ENCODE assay signal across 22 cellular contexts in the genomic region with DNA sequence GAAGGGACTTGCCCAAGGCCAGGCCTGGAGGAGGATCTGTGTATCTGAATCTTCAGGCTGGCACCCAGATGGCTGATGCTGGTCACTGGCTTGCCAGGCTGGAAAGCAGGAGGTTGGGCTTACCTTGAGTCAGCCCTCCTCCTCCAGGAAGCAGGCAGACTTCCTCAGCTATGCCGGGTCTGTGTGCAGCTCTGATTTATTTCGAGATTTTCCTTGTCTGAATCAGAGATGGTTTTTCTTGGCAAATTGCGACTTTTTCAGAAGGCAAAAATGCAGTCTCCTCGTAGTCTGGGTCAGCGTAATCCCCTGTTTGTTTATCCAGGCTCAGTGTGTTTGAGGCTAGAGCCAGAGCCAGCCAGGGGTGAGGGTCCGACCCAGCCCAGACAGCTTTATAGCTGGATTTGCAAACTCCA. TPM values are rescaled to one million over a fixed set of nuclear protein-coding genes. Genes with fewer than 3 reads are reported as not detected.
A peak's percentile ranks its signal among the peaks of the same experiment; 100 is the strongest.
DNase-seq lines count a peak whose midpoint lies in the region; ATAC-seq, FAIRE-seq and TF ChIP-seq lines count a peak whose summit lies in the region.
"Had no signal": no experiment of that assay in that cellular context is flagged by ENCODE, and none has a peak within 500 bp of the region (broad histone marks: within the 10 kb centered on the region; RNA-seq: fewer than 3 reads in every experiment).

No MANE protein-coding gene starts in this region.

- H3F3A ChIP-seq in neural progenitor cell (ENCODE audit: low read depth) = peaks cover 78% of the 10 kb centered on the region

- H3K9me1 ChIP-seq in endothelial cell of umbilical vein (replicated peaks; ENCODE audit: control insufficient read depth, extremely low read depth, insufficient read depth, low read length) = no peaks in the 10 kb centered on the region

- dilution Hi-C loops in endothelial cell of umbilical vein (cut with MboI; ENCODE audit: extremely low pct_ligation_motif_present, low sequenced_read_pairs) = no loop called here

- no peak overlapping the region for H3K9ac ChIP-seq in endothelial cell of umbilical vein (replicated peaks; ENCODE audit: extremely low read depth, insufficient read depth, low read length)
- H3K9ac ChIP-seq in neural progenitor cell = no peak overlapping the region
- H3K9ac ChIP-seq in endodermal cell (ENCODE audit: extremely low read depth, low read length, poor library complexity, severe bottlenecking) = no peak overlapping the region

- H3K27ac Mint-ChIP-seq in neural progenitor cell (no peak overlapping the region), endodermal cell (no peak overlapping the region)
- no peak overlapping the region for H3K27ac Mint-ChIP-seq in activated naive CD4-positive, alpha-beta T cell treated with anti-CD3 and anti-CD28 coated beads, Interleukin-2, amount 50 U/mL, for 72 hours
- H3K27ac Mint-ChIP-seq: CD4-positive, alpha-beta T cell had no signal

- POLR2A ChIA-PET in AG04450 (lab: Yijun Ruan, JAX) = interaction anchor here (1.0 to 1.1 kb wide), 2 partner anchors 38 to 48 kb away, joined by 3 to 7 read pairs; a partner anchor contains a TSS
- POLR2A ChIA-PET in endothelial cell of umbilical vein (lab: Charles Lee) = no interaction called here

- peaks cover 42% of the 10 kb centered on the region for H3K4me1 Mint-ChIP-seq in neural progenitor cell
- H3K4me1 Mint-ChIP-seq in endodermal cell = peaks cover 6% of the 10 kb centered on the region

- no peak for TF ChIP-seq CTCF in AG04450 (IDR thresholded peaks at IDR 0.05; ENCODE audit: low read depth, low read length)
- no peak for TF ChIP-seq CTCF in endothelial cell of umbilical vein (IDR thresholded peaks at IDR 0.05; ENCODE audit: extremely low read depth in 1 of 2, insufficient read depth in 1 of 2, low read depth in 1 of 2, low read length in 2 of 2)
- no peak for TF ChIP-seq CTCF in neural progenitor cell (IDR thresholded peaks at IDR 0.05)
- TF ChIP-seq CTCF in endodermal cell (conservative IDR thresholded peaks at IDR 0.05) = no peak

- peaks cover 6% of the 10 kb centered on the region for H3K27me3 ChIP-seq in AG04450 (ENCODE audit: control insufficient read depth, insufficient read depth, low read length)
- no peaks in the 10 kb centered on the region for H3K27me3 ChIP-seq in MG63
- H3K27me3 ChIP-seq in endothelial cell of umbilical vein (ENCODE audit: control insufficient read depth in 2 of 2, insufficient read depth in 2 of 2, low read length in 2 of 2) = no peaks in the 10 kb centered on the region
- no peaks in the 10 kb centered on the region for H3K27me3 ChIP-seq in neural progenitor cell
- H3K27me3 ChIP-seq in endodermal cell (ENCODE audit: control insufficient read depth, insufficient read depth, low read length, poor library complexity, severe bottlenecking) = no peaks in the 10 kb centered on the region

- H3K4me3 Mint-ChIP-seq in neural progenitor cell = no peak overlapping the region
- H3K4me3 Mint-ChIP-seq in endodermal cell = no peak overlapping the region
- H3K4me3 Mint-ChIP-seq: CD4-positive, alpha-beta T cell had no signal

- BruUV-seq in endothelial cell of umbilical vein (replicated peaks; lab: Mats Ljungman, UMichigan) = no TSS peak

- H3K27me3 Mint-ChIP-seq in neural progenitor cell (ENCODE audit: insufficient read depth, low read depth) (peaks cover 5% of the 10 kb centered on the region), endodermal cell (ENCODE audit: insufficient read depth) (peaks cover 5% of the 10 kb centered on the region)

- H3K9me3 Mint-ChIP-seq in neural progenitor cell (peaks cover 2% of the 10 kb centered on the region), endodermal cell (no peaks in the 10 kb centered on the region)
- H3K9me3 Mint-ChIP-seq in activated naive CD4-positive, alpha-beta T cell treated with anti-CD3 and anti-CD28 coated beads, Interleukin-2, amount 50 U/mL, for 72 hours = no peaks in the 10 kb centered on the region
- H3K9me3 Mint-ChIP-seq: CD4-positive, alpha-beta T cell had no signal

- no peak overlapping the region for H3K4me2 ChIP-seq in endothelial cell of umbilical vein (ENCODE audit: insufficient read depth, low read length)
- peak overlapping the region; percentile 8 for H3K4me2 ChIP-seq in neural progenitor cell

- TF ChIP-seq POLR2A in endothelial cell of umbilical vein (IDR thresholded peaks at IDR 0.05; ENCODE audit: low read depth, low read length) = no peak

- CTCF ChIA-PET in AG04450 (lab: Charles Lee) (interaction anchor here (1.3 kb wide), 1 partner anchor 50 kb away, joined by 3 read pairs; no protein-coding TSS in a partner anchor), endothelial cell of umbilical vein (lab: Charles Lee) (interaction anchor here (1.8 kb wide), 1 partner anchor 100 kb away, joined by 5 read pairs; no protein-coding TSS in a partner anchor)

- H2AFZ ChIP-seq in endothelial cell of umbilical vein (ENCODE audit: low read depth, low read length) (no peak overlapping the region), neural progenitor cell (replicated peaks) (no peak overlapping the region)

- intact Hi-C loops in endothelial cell of umbilical vein (cut with micrococcal nuclease) = no loop called here

- H4K20me1 ChIP-seq in endothelial cell of umbilical vein (replicated peaks; ENCODE audit: control insufficient read depth, extremely low read depth, insufficient read depth, low read length) (no peaks in the 10 kb centered on the region), neural progenitor cell (ENCODE audit: low read depth) (peaks cover 92% of the 10 kb centered on the region)

- FAIRE-seq in endothelial cell of umbilical vein (lab: Jason Lieb, UNC) = peak; percentile 55
- FAIRE-seq: keratinocyte had no signal

- ATAC-seq in activated naive CD4-positive, alpha-beta T cell treated with anti-CD3 and anti-CD28 coated beads, Interleukin-2, amount 50 U/mL, for 72 hours = no peak

- H3K36me3 ChIP-seq in MG63 (no peaks in the 10 kb centered on the region), endothelial cell of umbilical vein (ENCODE audit: control insufficient read depth in 2 of 2, extremely low read depth in 1 of 2, insufficient read depth in 2 of 2, low read length in 2 of 2) (no peaks in the 10 kb centered on the region), neural progenitor cell (no peaks in the 10 kb centered on the region), endodermal cell (ENCODE audit: control insufficient read depth, insufficient read depth, low read length) (no peaks in the 10 kb centered on the region)

- DNase-seq in AG04450 (ENCODE audit: low read depth, low spot score) = peak; percentile 58
- DNase-seq in MG63 = peak; percentile 95
- DNase-seq in endothelial cell of umbilical vein (ENCODE audit: low read depth, low spot score) = peak; percentile 82
- DNase-seq in neural progenitor cell (ENCODE audit: low spot score) = no peak
- no peak for DNase-seq in NCI-H1092 (lab: John Stamatoyannopoulos, UW)
- DNase-seq in endodermal cell = no peak
- DNase-seq in activated naive CD4-positive, alpha-beta T cell treated with anti-CD3 and anti-CD28 coated beads, Interleukin-2, amount 50 U/mL, for 72 hours (ENCODE audit: low spot score in 2 of 2) = no peak
- no peak for DNase-seq in Ammon's horn (ENCODE audit: low spot score)
- DNase-seq: ACHN; activated CD8-positive, alpha-beta memory T cell treated with anti-CD3 and anti-CD28 coated beads, Interleukin-2, amount 50 U/mL, for 48 hours; activated effector memory CD4-positive, alpha-beta T cell treated with Interleukin-2 at 50 U/mL for 16 hours; amniotic stem cell; CD4-positive, alpha-beta T cell; DMS153; effector memory CD4-positive, alpha-beta T cell; hippocampal formation; mesendoderm; NCI-H1417; NCI-H526 treated with DMSO at 0.1 percent for 48 hours; Right ventricle myocardium superior; T-helper 1 cell had no signal

- H3K27ac ChIP-seq in AG04450 (ENCODE audit: low read depth, low read length) = peak overlapping the region; percentile 61
- no peak overlapping the region for H3K27ac ChIP-seq in endothelial cell of umbilical vein (ENCODE audit: insufficient read depth, low read depth, low read length)
- H3K27ac ChIP-seq in neural progenitor cell = peak overlapping the region; percentile 44
- H3K27ac ChIP-seq in endodermal cell (ENCODE audit: low read depth, low read length) = no peak overlapping the region

- H3K36me3 Mint-ChIP-seq in neural progenitor cell (peaks cover 4% of the 10 kb centered on the region), endodermal cell (ENCODE audit: low read depth) (no peaks in the 10 kb centered on the region)
- no peaks in the 10 kb centered on the region for H3K36me3 Mint-ChIP-seq in activated naive CD4-positive, alpha-beta T cell treated with anti-CD3 and anti-CD28 coated beads, Interleukin-2, amount 50 U/mL, for 72 hours

- no peak overlapping the region for H3K4me3 ChIP-seq in AG04450 (ENCODE audit: low read depth, low read length)
- H3K4me3 ChIP-seq in MG63 = no peak overlapping the region
- H3K4me3 ChIP-seq in endothelial cell of umbilical vein (replicated peaks in 1 of 3; ENCODE audit: insufficient read depth in 1 of 3, low read depth in 1 of 3, low read length in 3 of 3) = no peak overlapping the region
- no peak overlapping the region for H3K4me3 ChIP-seq in neural progenitor cell
- no peak overlapping the region for H3K4me3 ChIP-seq in endodermal cell (ENCODE audit: low read length)

- no peaks in the 10 kb centered on the region for H3K9me3 ChIP-seq in AG04450 (ENCODE audit: control insufficient read depth, insufficient read depth, low read length)
- no peaks in the 10 kb centered on the region for H3K9me3 ChIP-seq in MG63
- H3K9me3 ChIP-seq in endothelial cell of umbilical vein (replicated peaks; ENCODE audit: control insufficient read depth, insufficient read depth, low read length) = no peaks in the 10 kb centered on the region
- no peaks in the 10 kb centered on the region for H3K9me3 ChIP-seq in neural progenitor cell (ENCODE audit: low read depth)
- no peaks in the 10 kb centered on the region for H3K9me3 ChIP-seq in endodermal cell (ENCODE audit: control insufficient read depth, low read length)

- H3K79me2 ChIP-seq in endothelial cell of umbilical vein (ENCODE audit: control insufficient read depth, insufficient read depth, low read length) (no peaks in the 10 kb centered on the region), neural progenitor cell (ENCODE audit: low read depth) (peaks cover 75% of the 10 kb centered on the region)

- no peaks in the 10 kb centered on the region for H3K4me1 ChIP-seq in endothelial cell of umbilical vein (ENCODE audit: control insufficient read depth, extremely low read depth, insufficient read depth, low read length)
- peaks cover 79% of the 10 kb centered on the region for H3K4me1 ChIP-seq in neural progenitor cell
- no peaks in the 10 kb centered on the region for H3K4me1 ChIP-seq in endodermal cell (ENCODE audit: control insufficient read depth, insufficient read depth, low read length)

- 93 to 96% methylated on average over 4 to 6 of the region's 6 CpGs for WGBS in endodermal cell (ENCODE audit: insufficient coverage in 1 of 2, insufficient read length in 1 of 2), 2 experiments

RNA-seq across cellular contexts. Expression of a gene that starts 48.9 kb away (rescaled TPM):
- polyA plus RNA-seq in AG04450 (2011; rRNA removed) = 19.2 and 21.9 TPM in 2 replicates
- polyA minus RNA-seq in AG04450 (2011; rRNA and poly(A)+ RNA removed) = 15.6 and 16.3 TPM in 2 replicates
- 9.7 and 24.1 TPM in 2 replicates for total RNA-seq in MG63 (2014; rRNA removed; shearing (Covaris generic); ENCODE audit: low replicate concordance)
- 0.78 and 0.97 TPM in 2 replicates for total RNA-seq in endothelial cell of umbilical vein
- polyA plus RNA-seq in endothelial cell of umbilical vein = 0.94 and 1.1 TPM in 2 replicates
- polyA plus RNA-seq in endothelial cell of umbilical vein (2011; cell fraction: cytosol; rRNA removed) = 0.84 and 0.90 TPM in 2 replicates
- polyA plus RNA-seq in endothelial cell of umbilical vein (2011; cell fraction: nucleus; rRNA removed) = 0.46 and 0.73 TPM in 2 replicates
- 0.13 and 0.42 TPM in 2 replicates for polyA plus RNA-seq in endothelial cell of umbilical vein (2012)
- polyA minus RNA-seq in endothelial cell of umbilical vein = 0.56 and 0.70 TPM in 2 replicates
- 102 TPM for polyA minus RNA-seq in endothelial cell of umbilical vein (2011; cell fraction: cytosol; rRNA and poly(A)+ RNA removed)
- 0.67 and 1.4 TPM in 2 replicates for polyA minus RNA-seq in endothelial cell of umbilical vein (2011; cell fraction: nucleus; rRNA and poly(A)+ RNA removed)
- total RNA-seq in neural progenitor cell (ENCODE audit: low replicate concordance) = 89.3 and 158 TPM in 2 replicates
- not detected for total RNA-seq in endodermal cell
- polyA plus RNA-seq in endodermal cell (2013, experiment 1 of 2) = 59.1 TPM
- 42.2 TPM for polyA plus RNA-seq in endodermal cell (2013, experiment 2 of 2)
- total RNA-seq in activated naive CD4-positive, alpha-beta T cell treated with anti-CD3 and anti-CD28 coated beads, Interleukin-2, amount 50 U/mL, for 72 hours = not detected
- total RNA-seq: CD4-positive, alpha-beta T cell had no signal

Comparison
In these comparisons a context has a peak if more than half of its experiments do, and no peak if none do; other contexts are left out.
1. DNase-seq: peak in AG04450 (single experiment), MG63 (single experiment) and endothelial cell of umbilical vein (single experiment); none in neural progenitor cell (single experiment), NCI-H1092 (single experiment), endodermal cell (single experiment), activated naive CD4-positive, alpha-beta T cell treated with anti-CD3 and anti-CD28 coated beads, Interleukin-2, amount 50 U/mL, for 72 hours (0 of 2) and Ammon's horn (single experiment).
2. H3K27ac ChIP-seq: peak in AG04450 (single experiment) and neural progenitor cell (single experiment); none in endothelial cell of umbilical vein (single experiment) and endodermal cell (single experiment).